29 cellular contexts compared by ENCODE assay signal in genomic region chr7:28243861-28244260, GRCh38.
"Had no signal": no experiment of that assay in that cellular context is flagged by ENCODE, and none has a peak within 500 bp of the region (broad histone marks: within the 10 kb centered on the region; RNA-seq: fewer than 3 reads in every experiment).

No MANE protein-coding gene starts in this region.

- H3K36me3 ChIP-seq: adrenal gland, esophagus muscularis mucosa, gastrocnemius medialis, heart left ventricle had no signal

- DNase-seq: activated CD4-positive, alpha-beta memory T cell treated with anti-CD3 and anti-CD28 coated beads for 36 hours; activated CD4-positive, alpha-beta T cell treated with anti-CD3 and anti-CD28 coated beads for 36 hours; activated CD4-positive, alpha-beta T cell treated with anti-CD3 and anti-CD28 coated beads, Interleukin-2, amount 10 ng/mL, durations not matched to agents 24 days and 14 days; activated CD4-positive, CD25-positive, alpha-beta regulatory T cell; activated CD4-positive, CD25-positive, alpha-beta regulatory T cell treated with anti-CD3 and anti-CD28 coated beads, Interleukin-2, amount 50 U/mL, for 72 hours; activated CD8-positive, alpha-beta memory T cell treated with anti-CD3 and anti-CD28 coated beads, Interleukin-2, amount 10 ng/mL, durations not matched to agents 7 days and 5 days; activated CD8-positive, alpha-beta memory T cell treated with anti-CD3 and anti-CD28 coated beads, Interleukin-2, amount 50 U/mL, for 4 hours; activated CD8-positive, alpha-beta T cell treated with anti-CD3 and anti-CD28 coated beads, Interleukin-2, amount 10 ng/mL, durations not matched to agents 7 days and 5 days; activated effector memory CD4-positive, alpha-beta T cell treated with anti-CD3 and anti-CD28 coated beads, Interleukin-2, amount 50 U/mL, for 16 hours; activated naive CD4-positive, alpha-beta T cell treated with anti-CD3 and anti-CD28 coated beads for 36 hours; activated naive CD8-positive, alpha-beta T cell treated with anti-CD3 and anti-CD28 coated beads for 36 hours; activated naive CD8-positive, alpha-beta T cell treated with anti-CD3 and anti-CD28 coated beads, Interleukin-2, amount 50 U/mL, for 24 hours; activated T-cell treated with anti-CD3 and anti-CD28 coated beads, Interleukin-2, amount 50 U/mL, for 1 hour; activated T-cell treated with anti-CD3 and anti-CD28 coated beads, Interleukin-2, amount 50 U/mL, for 48 hours; adrenal gland; amygdala; aorta; body of pancreas; caudate nucleus; cortex of kidney; dermis blood vessel endothelial cell; effector CD4-positive, alpha-beta T cell; effector memory CD8-positive, alpha-beta T cell; erythroblast; gastrocnemius medialis; glutamatergic neuron; heart left ventricle; T-helper 2 cell had no signal

- H3K4me1 ChIP-seq: adrenal gland, body of pancreas, gastrocnemius medialis had no signal

- H3K27me3 ChIP-seq: adrenal gland, body of pancreas, esophagus muscularis mucosa, gastrocnemius medialis, heart left ventricle had no signal

- H3K4me3 ChIP-seq: adrenal gland, body of pancreas, esophagus muscularis mucosa, gastrocnemius medialis, heart left ventricle had no signal

- H3K27ac ChIP-seq: adrenal gland, body of pancreas, esophagus muscularis mucosa, gastrocnemius medialis, heart left ventricle had no signal

- H3K9me3 ChIP-seq: adrenal gland, body of pancreas, esophagus muscularis mucosa, gastrocnemius medialis had no signal
